In the genomic region with DNA sequence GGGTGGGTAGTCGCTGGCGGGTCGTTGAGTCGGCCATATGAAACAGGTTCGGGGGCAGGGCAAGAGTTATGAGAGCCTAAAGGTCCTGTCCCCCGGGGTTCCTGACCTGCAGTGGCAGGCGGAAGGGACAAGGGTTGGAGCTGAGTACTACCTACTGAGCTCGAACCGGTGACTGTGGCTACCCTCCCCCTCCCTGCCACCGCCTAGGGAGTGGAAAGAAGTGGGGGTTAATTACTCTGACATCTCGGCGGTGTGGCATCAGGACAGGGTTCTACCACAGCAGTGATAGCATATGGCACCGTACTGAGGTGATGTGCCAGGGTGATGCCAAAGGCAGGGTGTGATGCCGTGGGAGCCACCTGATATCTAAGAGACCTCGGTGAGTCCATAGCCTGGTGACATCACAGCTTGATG, we compare ENCODE assay signal across 8 cellular contexts. TPM values are rescaled to one million over a fixed set of nuclear protein-coding genes. Genes with fewer than 3 reads are reported as not detected.
DNase-seq lines count a peak whose midpoint lies in the region; ATAC-seq and TF ChIP-seq lines count a peak whose summit lies in the region.

No MANE protein-coding gene starts in this region.

- H3K4me1 ChIP-seq in Caco-2 (no peaks in the 10 kb centered on the region; the same call in 1 of the 2 replicates), right cardiac atrium (ENCODE audit: control insufficient read depth, insufficient read depth, low read length) (no peaks in the 10 kb centered on the region), spleen (peaks cover 0 to 37% (median 19%) of the 10 kb centered on the region in 6 donors)

- no peaks in the 10 kb centered on the region for H3K9me3 Mint-ChIP-seq in Caco-2 (ENCODE audit: unreplicated experiment)

- DNase-seq in Caco-2 (no peak), right cardiac atrium (no peak), spleen (no peak), ACHN (no peak), NCI-H128 (lab: John Stamatoyannopoulos, UW; ENCODE audit: unreplicated experiment) (no peak)

- H3K9me2 ChIP-seq in SU-DHL-6 (replicated peaks; ENCODE audit: insufficient read depth, low read length), result no peaks in the 10 kb centered on the region

- H3K4me1 Mint-ChIP-seq in Caco-2 (ENCODE audit: low read depth, unreplicated experiment), result no peaks in the 10 kb centered on the region

- H3K9me3 ChIP-seq in Caco-2 (no peaks in the 10 kb centered on the region), SU-DHL-6 (ENCODE audit: insufficient read depth, low read length) (no peaks in the 10 kb centered on the region), right cardiac atrium (ENCODE audit: control insufficient read depth, low read length) (no peaks in the 10 kb centered on the region), spleen (no peaks in the 10 kb centered on the region)

- H3K27ac Mint-ChIP-seq in Caco-2 (ENCODE audit: unreplicated experiment), result no peak overlapping the region

- no peaks in the 10 kb centered on the region for H3K36me3 Mint-ChIP-seq in Caco-2 (ENCODE audit: insufficient read depth, unreplicated experiment)

- no peak overlapping the region for H3K4me3 Mint-ChIP-seq in Caco-2 (ENCODE audit: unreplicated experiment)

- in situ Hi-C loops in ACHN (cut with HindIII; ENCODE audit: low pct_ligation_motif_present, low pct_unique_long_range_greater_than_20kb, low sequenced_read_pairs), result no loop called here

- no peaks in the 10 kb centered on the region for H3K27me3 Mint-ChIP-seq in Caco-2 (ENCODE audit: insufficient read depth, unreplicated experiment)

- POLR2A ChIA-PET in Caco-2 (lab: Charles Lee), result interaction anchor here (0.6 to 0.8 kb wide), 2 partner anchors 32 to 267 kb away, joined by 3 read pairs; no protein-coding TSS in a partner anchor

- H3F3A ChIP-seq in SU-DHL-6 (ENCODE audit: insufficient read depth), result no peaks in the 10 kb centered on the region

- ATAC-seq in GM19043 (IDR thresholded peaks at IDR 0.05; ENCODE audit: low read depth, unreplicated experiment) (peak; percentile 31), HG03135 (IDR thresholded peaks at IDR 0.05; ENCODE audit: unreplicated experiment) (peak; percentile 34), right cardiac atrium (peak; percentile 56 to 64)

- peak overlapping the region; percentile 65 for H3K9ac ChIP-seq in SU-DHL-6 (ENCODE audit: low read length)

- no peak overlapping the region for H3K27ac ChIP-seq in SU-DHL-6 (ENCODE audit: low read depth, low read length)
- H3K27ac ChIP-seq in right cardiac atrium (ENCODE audit: low read length), result peak overlapping the region; percentile 71
- peak overlapping the region in 6 of 8 donors; percentile 82 to 91 (median 89) for H3K27ac ChIP-seq in spleen

- BruUV-seq in Caco-2 (replicated peaks; lab: Mats Ljungman, UMichigan), result TSS peak; percentile 53

- no peaks in the 10 kb centered on the region for H4K20me1 ChIP-seq in SU-DHL-6 (ENCODE audit: low read depth, low read length)

- CTCF ChIA-PET in Caco-2 (lab: Charles Lee), result interaction anchor here (0.6 to 1.1 kb wide), 2 partner anchors 48 to 448 kb away, joined by 3 read pairs; no protein-coding TSS in a partner anchor

- H3K4me3 ChIP-seq in Caco-2 (ENCODE audit: low read depth, low read length) (peak overlapping the region; percentile 64), SU-DHL-6 (ENCODE audit: insufficient read depth, low read length, poor library complexity, severe bottlenecking) (peak overlapping the region; percentile 87), right cardiac atrium (ENCODE audit: low read length) (peak overlapping the region; percentile 95), spleen (peak overlapping the region; percentile 45 to 81 (median 53))

- TF ChIP-seq POLR2A in spleen (IDR thresholded peaks at IDR 0.05), result no peak

- WGBS in right cardiac atrium, result 2% methylated on average over 15 of the region's 15 CpGs
- WGBS in spleen, 5 donors, result 0 to 38% (median 15%) methylated on average over 14 to 15 of the region's 15 CpGs; no CpG with 5 or more reads in 1 of the 5 donors

- H3K27me3 ChIP-seq in Caco-2 (replicated peaks; ENCODE audit: control insufficient read depth, insufficient read depth, low read length) (no peaks in the 10 kb centered on the region), SU-DHL-6 (ENCODE audit: low read length) (no peaks in the 10 kb centered on the region), right cardiac atrium (ENCODE audit: control insufficient read depth, insufficient read depth) (no peaks in the 10 kb centered on the region), spleen (replicated peaks in 1 of 7) (no peaks in the 10 kb centered on the region)

- intact Hi-C loops in Caco-2 (cut with micrococcal nuclease; ENCODE audit: unreplicated experiment), result no loop called here
- intact Hi-C loops in right cardiac atrium (cut with DNase I), result no loop called here
- intact Hi-C loops in spleen (cut with DNase I; ENCODE audit: low total_unique reads), result no loop called here

- H3K79me2 ChIP-seq in SU-DHL-6 (ENCODE audit: insufficient read depth, low read length), result peaks cover 20% of the 10 kb centered on the region

- H3K4me2 ChIP-seq in SU-DHL-6 (ENCODE audit: low read depth, low read length, poor library complexity, severe bottlenecking), result peak overlapping the region; percentile 81

- H3K36me3 ChIP-seq in Caco-2 (ENCODE audit: control insufficient read depth, insufficient read depth, low read length), result no peaks in the 10 kb centered on the region
- no peaks in the 10 kb centered on the region for H3K36me3 ChIP-seq in SU-DHL-6 (ENCODE audit: low read length)
- peaks cover 0 to 17% (median under 1%) of the 10 kb centered on the region in 6 donors for H3K36me3 ChIP-seq in spleen

- peak overlapping the region; percentile 87 for H2AFZ ChIP-seq in SU-DHL-6 (ENCODE audit: low read depth, low read length, severe bottlenecking)

- TF ChIP-seq CTCF in Caco-2 (IDR thresholded peaks at IDR 0.05; ENCODE audit: insufficient read depth in 1 of 2, low read depth in 1 of 2, low read length in 1 of 2, severe bottlenecking in 1 of 2, unreplicated experiment in 1 of 2), result no peak
- TF ChIP-seq CTCF in SU-DHL-6 (IDR thresholded peaks at IDR 0.05; ENCODE audit: insufficient read depth, low read length, poor library complexity, severe bottlenecking), result no peak
- TF ChIP-seq CTCF in spleen (IDR thresholded peaks at IDR 0.05 in 8 of 11, conservative IDR thresholded peaks at IDR 0.05 in 3 of 11), result no peak

RNA-seq across cellular contexts. Expression of gene ATG4A, which starts 0.3 kb away (rescaled TPM):
- total RNA-seq in Caco-2 (2022) (3.9 and 4.6 TPM in 2 replicates), right cardiac atrium (10 to 100 TPM; 15.4 to 18.5 (median 15.7) TPM), spleen (10 to 100 TPM in 5 of 7 donors, 1 to 10 TPM in 2; 8.6 to 16.7 (median 11.4) TPM)
- polyA plus RNA-seq in right cardiac atrium (14.4 TPM), spleen (10 to 100 TPM in 2 of 3 donors, 1 to 10 TPM in 1; 6.9 to 11.1 (median 10.9) TPM)

RNA-seq across cellular contexts. Expression of gene PSMD10, which starts 0.5 kb away (rescaled TPM):
- total RNA-seq in Caco-2 (2022), result 41.1 and 41.3 TPM in 2 replicates
- 10 to 100 TPM; 20.1 to 27.7 (median 22.9) TPM for total RNA-seq in right cardiac atrium
- polyA plus RNA-seq in right cardiac atrium, result 25.6 TPM
- 10 to 100 TPM; 26.7 to 39.2 (median 28.7) TPM for total RNA-seq in spleen
- 10 to 100 TPM; 27.0 to 41.2 (median 35.7) TPM for polyA plus RNA-seq in spleen

RNA-seq across cellular contexts. Expression of gene VSIG1, which starts 47.0 kb away (rescaled TPM):
- total RNA-seq in Caco-2 (2022) (not detected in 2 replicates), right cardiac atrium (not detected), spleen (1 to 10 TPM in 3 of 7 donors, under 1 TPM in 4; 0.19 to 1.4 (median 0.85) TPM)
- polyA plus RNA-seq in right cardiac atrium (not detected), spleen (1 to 10 TPM in 1 of 3 donors, under 1 TPM in 2; 0.11 to 1.0 (median 0.16) TPM)
